1 cellular context compared by ENCODE assay signal in the genomic region with DNA sequence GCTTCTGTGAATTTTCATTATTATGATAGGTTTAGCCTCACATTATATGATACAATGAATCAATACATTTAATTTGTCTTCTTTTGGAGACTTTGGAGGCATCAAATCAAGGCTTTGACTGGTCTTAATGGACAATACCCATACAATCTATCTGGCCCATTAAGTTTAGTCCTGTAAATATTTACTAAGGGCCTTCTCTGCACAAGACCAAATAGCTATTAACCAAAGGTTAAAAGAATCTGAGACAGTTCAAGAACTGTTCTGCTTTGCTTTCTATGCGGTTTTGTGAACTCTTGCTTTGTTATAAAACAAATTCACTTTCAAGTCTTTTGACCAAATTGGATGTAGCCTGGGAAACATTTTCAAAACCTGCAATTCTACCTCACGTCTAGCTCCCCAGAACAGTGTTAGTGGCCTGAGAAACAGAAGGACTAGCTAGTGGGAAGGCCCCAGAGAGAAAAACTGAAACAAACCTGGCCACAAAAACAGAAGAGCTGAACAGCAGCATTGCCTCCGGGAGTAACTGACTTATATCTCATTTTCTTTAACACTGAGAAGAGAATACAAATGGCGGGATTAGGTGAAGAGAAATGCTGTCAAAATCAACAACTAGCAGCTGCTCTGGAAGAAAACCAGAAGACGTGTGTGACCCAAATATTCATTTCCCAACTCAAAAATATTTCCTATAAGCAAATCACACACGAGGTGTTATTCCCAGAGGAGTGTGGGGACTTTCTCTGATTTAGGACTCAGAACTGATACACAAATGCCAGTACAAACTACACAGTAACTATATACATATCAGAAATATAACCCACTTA.
TF ChIP-seq lines count a peak whose summit lies in the region.

No MANE protein-coding gene starts in this region.

TF ChIP-seq in GM12878, 131 proteins besides CTCF, POLR2A, EP300 and RAD21 (continued from another document and continues in another):
- TF ChIP-seq, protein P1, sequence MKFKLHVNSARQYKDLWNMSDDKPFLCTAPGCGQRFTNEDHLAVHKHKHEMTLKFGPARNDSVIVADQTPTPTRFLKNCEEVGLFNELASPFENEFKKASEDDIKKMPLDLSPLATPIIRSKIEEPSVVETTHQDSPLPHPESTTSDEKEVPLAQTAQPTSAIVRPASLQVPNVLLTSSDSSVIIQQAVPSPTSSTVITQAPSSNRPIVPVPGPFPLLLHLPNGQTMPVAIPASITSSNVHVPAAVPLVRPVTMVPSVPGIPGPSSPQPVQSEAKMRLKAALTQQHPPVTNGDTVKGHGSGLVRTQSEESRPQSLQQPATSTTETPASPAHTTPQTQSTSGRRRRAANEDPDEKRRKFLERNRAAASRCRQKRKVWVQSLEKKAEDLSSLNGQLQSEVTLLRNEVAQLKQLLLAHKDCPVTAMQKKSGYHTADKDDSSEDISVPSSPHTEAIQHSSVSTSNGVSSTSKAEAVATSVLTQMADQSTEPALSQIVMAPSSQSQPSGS (IDR thresholded peaks at IDR 0.05; ENCODE audit: low read length): peak; percentile 99
- TF ChIP-seq BACH1 (IDR thresholded peaks at IDR 0.05; ENCODE audit: borderline replicate concordance) (peak; percentile 8; the same call in 1 of the 2 replicates), NFXL1 (IDR thresholded peaks at IDR 0.05; ENCODE audit: borderline replicate concordance) (no peak), ZNF687 (IDR thresholded peaks at IDR 0.05) (peak; percentile 76), JUND (IDR thresholded peaks at IDR 0.05; ENCODE audit: low read depth, low read length) (no peak; the same call in 1 of the 2 replicates), CHD1 (IDR thresholded peaks at IDR 0.05; ENCODE audit: low read depth, low read length) (no peak), EED (IDR thresholded peaks at IDR 0.05; ENCODE audit: low read depth) (peak; percentile 88), SREBF2 (IDR thresholded peaks at IDR 0.05; ENCODE audit: low read length) (no peak), CREM (IDR thresholded peaks at IDR 0.05; ENCODE audit: low read depth) (0 out of 2 replicates have a peak, but pooled peaks have one; percentile 59), TAF1 (IDR thresholded peaks at IDR 0.05; ENCODE audit: borderline replicate concordance, low read depth, low read length) (peak; percentile 59; the same call in 1 of the 2 replicates), NRF1 (conservative IDR thresholded peaks at IDR 0.05; ENCODE audit: low read depth, low read length) (no peak), FOXM1 (IDR thresholded peaks at IDR 0.05; ENCODE audit: low read depth, low read length) (peak; percentile 96), KLF5 (IDR thresholded peaks at IDR 0.05; ENCODE audit: partially characterized antibody) (no peak), NR2F1 (conservative IDR thresholded peaks at IDR 0.05) (peak; percentile 76; the same call in 1 of the 2 replicates), SUZ12 (IDR thresholded peaks at IDR 0.05; ENCODE audit: unreplicated experiment) (no peak), DPF2 (IDR thresholded peaks at IDR 0.05) (peak; percentile 63), PAX8 (IDR thresholded peaks at IDR 0.05) (no peak), RBBP5 (conservative IDR thresholded peaks at IDR 0.05) (no peak), EGR1 (IDR thresholded peaks at IDR 0.05; ENCODE audit: borderline replicate concordance in 1 of 2, low read depth in 2 of 2, low read length in 2 of 2) (no peak), CHD2 (IDR thresholded peaks at IDR 0.05; ENCODE audit: borderline replicate concordance, low read depth, low read length) (peak; percentile 59; the same call in 1 of the 2 replicates), ATF7 (IDR thresholded peaks at IDR 0.05; ENCODE audit: low read depth) (peak; percentile 85), ZBTB33 (IDR thresholded peaks at IDR 0.05) (no peak), ETV6 (conservative IDR thresholded peaks at IDR 0.05 in 1 of 2, IDR thresholded peaks at IDR 0.05 in 1 of 2; ENCODE audit: borderline replicate concordance in 1 of 2, low read depth in 1 of 2) (peak in 1 of 2 experiments; percentile 73; a peak in 1 of 4 replicates), IRF4 (IDR thresholded peaks at IDR 0.05; ENCODE audit: low read depth, low read length) (peak; percentile 92), POLR2AphosphoS5 (IDR thresholded peaks at IDR 0.05; ENCODE audit: low read length) (peak; percentile 88), ZBTB40 (IDR thresholded peaks at IDR 0.05; ENCODE audit: borderline replicate concordance) (no peak), NR2C2 (IDR thresholded peaks at IDR 0.05; ENCODE audit: borderline replicate concordance, control insufficient read depth, insufficient read length, low read depth) (no peak), ASH2L (IDR thresholded peaks at IDR 0.05; ENCODE audit: borderline replicate concordance, low read depth) (no peak), SP1 (IDR thresholded peaks at IDR 0.05; ENCODE audit: low read depth, low read length) (no peak), ZNF622 (IDR thresholded peaks at IDR 0.05) (no peak), ZBTB11 (CRISPR knock-in tag; IDR thresholded peaks at IDR 0.05) (no peak), GATAD2B (conservative IDR thresholded peaks at IDR 0.05; ENCODE audit: low read depth) (peak; percentile 98), MTA2 (IDR thresholded peaks at IDR 0.05; ENCODE audit: low read depth) (peak; percentile 74), PKNOX1 (IDR thresholded peaks at IDR 0.05) (no peak), LARP7 (IDR thresholded peaks at IDR 0.05) (no peak), RUNX3 (IDR thresholded peaks at IDR 0.05; ENCODE audit: low read length) (peak; percentile 90), SMC3 (IDR thresholded peaks at IDR 0.05; ENCODE audit: borderline replicate concordance, low read length) (peak; percentile 27; the same call in 1 of the 2 replicates), ZNF207 (IDR thresholded peaks at IDR 0.05; ENCODE audit: borderline replicate concordance) (no peak; the same call in 1 of the 2 replicates)
- TF ChIP-seq, protein P2, sequence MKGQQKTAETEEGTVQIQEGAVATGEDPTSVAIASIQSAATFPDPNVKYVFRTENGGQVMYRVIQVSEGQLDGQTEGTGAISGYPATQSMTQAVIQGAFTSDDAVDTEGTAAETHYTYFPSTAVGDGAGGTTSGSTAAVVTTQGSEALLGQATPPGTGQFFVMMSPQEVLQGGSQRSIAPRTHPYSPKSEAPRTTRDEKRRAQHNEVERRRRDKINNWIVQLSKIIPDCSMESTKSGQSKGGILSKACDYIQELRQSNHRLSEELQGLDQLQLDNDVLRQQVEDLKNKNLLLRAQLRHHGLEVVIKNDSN (IDR thresholded peaks at IDR 0.05; ENCODE audit: borderline replicate concordance, extremely low read length, insufficient read depth, low read depth, low read length): no peak
- TF ChIP-seq, protein P3, sequence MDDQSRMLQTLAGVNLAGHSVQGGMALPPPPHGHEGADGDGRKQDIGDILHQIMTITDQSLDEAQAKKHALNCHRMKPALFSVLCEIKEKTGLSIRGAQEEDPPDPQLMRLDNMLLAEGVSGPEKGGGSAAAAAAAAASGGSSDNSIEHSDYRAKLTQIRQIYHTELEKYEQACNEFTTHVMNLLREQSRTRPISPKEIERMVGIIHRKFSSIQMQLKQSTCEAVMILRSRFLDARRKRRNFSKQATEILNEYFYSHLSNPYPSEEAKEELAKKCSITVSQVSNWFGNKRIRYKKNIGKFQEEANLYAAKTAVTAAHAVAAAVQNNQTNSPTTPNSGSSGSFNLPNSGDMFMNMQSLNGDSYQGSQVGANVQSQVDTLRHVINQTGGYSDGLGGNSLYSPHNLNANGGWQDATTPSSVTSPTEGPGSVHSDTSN (IDR thresholded peaks at IDR 0.05; ENCODE audit: insufficient replicate concordance, low read depth, low read length): no peak
